ENCODE assay signal across 11 cellular contexts in the genomic region with DNA sequence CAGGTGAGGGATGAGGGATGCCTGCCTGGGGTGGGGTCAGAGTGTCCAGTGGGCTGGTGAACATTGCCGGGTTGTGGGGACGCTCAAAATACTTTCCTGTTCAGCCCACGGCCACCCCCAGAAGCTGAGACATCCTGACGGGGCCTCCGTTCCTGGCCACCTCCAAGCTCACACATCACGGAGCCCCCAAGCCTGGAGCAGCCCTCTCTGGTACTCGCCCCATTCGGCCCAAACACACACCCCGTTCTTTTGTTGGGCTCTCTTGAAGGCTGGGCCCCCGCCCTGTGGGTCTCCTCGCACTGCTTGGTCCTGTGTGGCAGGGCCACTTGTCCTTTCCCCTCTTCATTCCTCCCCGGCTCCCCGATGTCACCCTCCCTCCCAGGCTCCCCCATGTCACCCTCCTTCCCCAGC.
"Had no signal": no experiment of that assay in that cellular context is flagged by ENCODE, and none has a peak within 500 bp of the region (broad histone marks: within the 10 kb centered on the region; RNA-seq: fewer than 3 reads in every experiment).

No MANE protein-coding gene starts in this region.

- H3K27me3 ChIP-seq: body of pancreas, upper lobe of right lung had no signal

- H3K4me3 ChIP-seq: body of pancreas, thoracic aorta, upper lobe of right lung had no signal

- H3K9me3 ChIP-seq: body of pancreas, thoracic aorta, upper lobe of right lung had no signal

- H3K27ac ChIP-seq: body of pancreas, thoracic aorta, upper lobe of right lung had no signal

- H3K4me1 ChIP-seq: upper lobe of right lung had no signal

- H3K36me3 ChIP-seq: thoracic aorta, upper lobe of right lung had no signal

- DNase-seq: activated CD4-positive, alpha-beta T cell treated with anti-CD3 and anti-CD28 coated beads, Interleukin-2, amount 50 U/mL, for 4 hours; activated naive CD4-positive, alpha-beta T cell; caudate nucleus; kidney glomerular epithelial cell; mesenchymal stem cell; retina; stimulated activated CD4-positive, alpha-beta T cell treated with anti-CD3 and anti-CD28 coated beads, Interleukin-15, amount 100 ng/mL, for 24 hours; stimulated activated CD4-positive, alpha-beta T cell treated with anti-CD3 and anti-CD28 coated beads, Interleukin-2, amount 100 ng/mL, for 48 hours; upper lobe of right lung had no signal
